16 cellular contexts compared by ENCODE assay signal in genomic region chr16:67129422-67129821, GRCh38. TPM values are rescaled to one million over a fixed set of nuclear protein-coding genes. Genes with fewer than 3 reads are reported as not detected.
DNase-seq lines count a peak whose midpoint lies in the region; ATAC-seq and TF ChIP-seq lines count a peak whose summit lies in the region.
"Had no signal": no experiment of that assay in that cellular context is flagged by ENCODE, and none has a peak within 500 bp of the region (broad histone marks: within the 10 kb centered on the region; RNA-seq: fewer than 3 reads in every experiment).

No MANE protein-coding gene starts in this region.

- peaks cover 32 to 42% of the 10 kb centered on the region in 2 experiments for H3K36me3 ChIP-seq in SK-N-SH (replicated peaks in 1 of 2; ENCODE audit: control insufficient read depth in 1 of 2, insufficient read depth in 2 of 2, low read length in 1 of 2)

- H3K4me1 ChIP-seq in SK-N-SH (ENCODE audit: control insufficient read depth in 1 of 2, insufficient read depth in 2 of 2, low read depth in 1 of 2, low read length in 1 of 2): no peaks in the 10 kb centered on the region

- no peak overlapping the region for H3K4me2 ChIP-seq in SK-N-SH

- H3K9me2 ChIP-seq in SK-N-SH: no peaks in the 10 kb centered on the region

- no peak for TF ChIP-seq RAD21 in SK-N-SH (IDR thresholded peaks at IDR 0.05; ENCODE audit: low read length)

- TF ChIP-seq CTCF in SK-N-SH (IDR thresholded peaks at IDR 0.05): no peak

- ATAC-seq in left lobe of liver (peak; percentile 9), HG02642 (IDR thresholded peaks at IDR 0.05; ENCODE audit: poor library complexity, unreplicated experiment) (no peak), GM18861 (IDR thresholded peaks at IDR 0.05; ENCODE audit: unreplicated experiment) (no peak)
- ATAC-seq: CD8-positive, alpha-beta T cell; HCT116 had no signal

- no peaks in the 10 kb centered on the region for H4K20me1 ChIP-seq in SK-N-SH (ENCODE audit: insufficient read depth)

- H3K9me3 ChIP-seq in SK-N-SH: no peaks in the 10 kb centered on the region

- no peak overlapping the region for H3K9ac ChIP-seq in SK-N-SH
- H3K9ac ChIP-seq: GM23248 had no signal

- H3K27ac ChIP-seq in caudate nucleus (ENCODE audit: low read depth, low read length): peak overlapping the region; percentile 74
- no peak overlapping the region for H3K27ac ChIP-seq in SK-N-SH (ENCODE audit: low read depth in 2 of 2, low read length in 1 of 2)
- H3K27ac ChIP-seq: GM23248, HL-60 had no signal

- H3K27me3 ChIP-seq in SK-N-SH (ENCODE audit: insufficient read depth): no peaks in the 10 kb centered on the region

- H3K79me2 ChIP-seq in SK-N-SH (ENCODE audit: insufficient read depth): 0 out of 2 replicates have a peak, but pooled peaks cover 2% of the 10 kb centered on the region

- POLR2A ChIA-PET in SK-N-SH (lab: Yijun Ruan, JAX): no interaction called here

- peak; percentile 62 for DNase-seq in Ammon's horn (ENCODE audit: low spot score)
- DNase-seq in caudate nucleus (lab: John Stamatoyannopoulos, UW): peak in 10 of 61 donors; percentile 3 to 37 (median 12)
- no peak for DNase-seq in left lobe of liver (ENCODE audit: low spot score)
- peak; percentile 34 for DNase-seq in putamen (ENCODE audit: low spot score)
- no peak for DNase-seq in SK-N-SH
- DNase-seq in stimulated activated CD4-positive, alpha-beta T cell treated with anti-CD3 and anti-CD28 coated beads, Interleukin-4, amount 100 ng/mL, for 1 hour: no peak
- DNase-seq: CD8-positive, alpha-beta T cell; COR-L47; DMS153; GM23248; IMR-90 had no signal

- no peaks in the 10 kb centered on the region for H3F3A ChIP-seq in SK-N-SH (replicated peaks; ENCODE audit: insufficient read depth)

- H2AFZ ChIP-seq in SK-N-SH (ENCODE audit: low read depth): no peak overlapping the region
- H2AFZ ChIP-seq: GM23248 had no signal

- no peak overlapping the region for H3K4me3 ChIP-seq in SK-N-SH (ENCODE audit: low read depth in 2 of 2, low read length in 1 of 2)
- H3K4me3 ChIP-seq: GM23248 had no signal

- WGBS in SK-N-SH (ENCODE audit: low lambda C conversion rate): 95% methylated on average over 2 of the region's 3 CpGs

- no peak for TF ChIP-seq EP300 in SK-N-SH (IDR thresholded peaks at IDR 0.05; ENCODE audit: borderline replicate concordance in 1 of 2, low read depth in 1 of 2, low read length in 1 of 2)

- CTCF ChIA-PET in SK-N-SH (lab: Yijun Ruan, JAX): interaction anchor here (0.6 to 2.8 kb wide), 6 partner anchors 9 to 197 kb away, joined by 3 to 11 read pairs (median 6); no protein-coding TSS in a partner anchor

TF ChIP-seq in SK-N-SH, 30 proteins besides CTCF, POLR2A, EP300 and RAD21:
- TF ChIP-seq MEF2A (IDR thresholded peaks at IDR 0.05; ENCODE audit: borderline replicate concordance, low read depth) (no peak), SMC3 (IDR thresholded peaks at IDR 0.05; ENCODE audit: low read depth, low read length) (no peak), TAF1 (IDR thresholded peaks at IDR 0.05; ENCODE audit: borderline replicate concordance, low read depth, low read length) (no peak), TEAD4 (IDR thresholded peaks at IDR 0.05; ENCODE audit: borderline replicate concordance, insufficient read depth) (no peak), POLR2AphosphoS5 (IDR thresholded peaks at IDR 0.05; ENCODE audit: low read depth, low read length) (no peak), GATA2 (CRISPR knock-in tag; IDR thresholded peaks at IDR 0.05) (no peak), FOXM1 (IDR thresholded peaks at IDR 0.05; ENCODE audit: low read depth) (no peak), USF1 (IDR thresholded peaks at IDR 0.05; ENCODE audit: borderline replicate concordance, low read depth) (no peak), FOSL2 (IDR thresholded peaks at IDR 0.05; ENCODE audit: borderline replicate concordance, low read depth) (no peak), RCOR1 (IDR thresholded peaks at IDR 0.05; ENCODE audit: low read length) (no peak), MAX (IDR thresholded peaks at IDR 0.05; ENCODE audit: low read depth) (no peak), MXI1 (IDR thresholded peaks at IDR 0.05; ENCODE audit: low read depth, low read length) (no peak), EZH2phosphoT487 (IDR thresholded peaks at IDR 0.05; ENCODE audit: borderline replicate concordance, low read depth) (no peak), NRF1 (IDR thresholded peaks at IDR 0.05; ENCODE audit: low read depth, low read length) (no peak), CHD2 (IDR thresholded peaks at IDR 0.05; ENCODE audit: low read length, partially characterized antibody) (no peak), USF2 (IDR thresholded peaks at IDR 0.05; ENCODE audit: borderline replicate concordance, low read depth, low read length) (no peak)

RNA-seq across cellular contexts. Expression of gene PHAF1, which starts 19.7 kb away (rescaled TPM):
- total RNA-seq in left lobe of liver: 29.1 TPM
- 17.3 and 22.6 TPM in 2 replicates for polyA plus RNA-seq in SK-N-SH (2012; rRNA removed)
- 13.9 and 17.5 TPM in 2 replicates for polyA plus RNA-seq in SK-N-SH (2012; cell fraction: cytosol; rRNA removed)
- 37.7 and 44.0 TPM in 2 replicates for polyA plus RNA-seq in SK-N-SH (2012; cell fraction: nucleus; rRNA removed)

RNA-seq across cellular contexts. Expression of gene B3GNT9, which starts 21.4 kb away (rescaled TPM):
- 1.6 TPM for total RNA-seq in left lobe of liver
- 9.8 and 9.9 TPM in 2 replicates for polyA plus RNA-seq in SK-N-SH (2012; rRNA removed)
- 5.4 and 8.2 TPM in 2 replicates for polyA plus RNA-seq in SK-N-SH (2012; cell fraction: cytosol; rRNA removed)
- polyA plus RNA-seq in SK-N-SH (2012; cell fraction: nucleus; rRNA removed): 23.8 and 29.1 TPM in 2 replicates

RNA-seq across cellular contexts. Expression of gene TRADD, which starts 30.3 kb away (rescaled TPM):
- 12.1 TPM for total RNA-seq in left lobe of liver
- polyA plus RNA-seq in SK-N-SH (2012; rRNA removed): 27.7 and 28.5 TPM in 2 replicates
- 13.4 and 21.9 TPM in 2 replicates for polyA plus RNA-seq in SK-N-SH (2012; cell fraction: cytosol; rRNA removed)
- polyA plus RNA-seq in SK-N-SH (2012; cell fraction: nucleus; rRNA removed): 53.4 and 65.8 TPM in 2 replicates

RNA-seq across cellular contexts. Expression of gene FBXL8, which starts 30.3 kb away (rescaled TPM):
- total RNA-seq in left lobe of liver: 20.6 TPM
- 17.8 and 21.8 TPM in 2 replicates for polyA plus RNA-seq in SK-N-SH (2012; rRNA removed)
- 2.9 and 5.0 TPM in 2 replicates for polyA plus RNA-seq in SK-N-SH (2012; cell fraction: cytosol; rRNA removed)
- 198 and 356 TPM in 2 replicates for polyA plus RNA-seq in SK-N-SH (2012; cell fraction: nucleus; rRNA removed)

RNA-seq across cellular contexts. Expression of gene HSF4, which starts 35.1 kb away (rescaled TPM):
- total RNA-seq in left lobe of liver: 60.5 TPM
- 33.4 and 44.4 TPM in 2 replicates for polyA plus RNA-seq in SK-N-SH (2012; rRNA removed)
- 2.1 and 4.7 TPM in 2 replicates for polyA plus RNA-seq in SK-N-SH (2012; cell fraction: cytosol; rRNA removed)
- 393 and 428 TPM in 2 replicates for polyA plus RNA-seq in SK-N-SH (2012; cell fraction: nucleus; rRNA removed)
- polyA plus RNA-seq: CD14-positive monocyte had no signal

Comparison
In these comparisons a context has a peak if more than half of its experiments do, and no peak if none do; other contexts are left out.
1. DNase-seq: peak in Ammon's horn (single experiment) and putamen (single experiment); none in left lobe of liver (single experiment), SK-N-SH (single experiment) and stimulated activated CD4-positive, alpha-beta T cell treated with anti-CD3 and anti-CD28 coated beads, Interleukin-4, amount 100 ng/mL, for 1 hour (single experiment).